Comparison of ENCODE assay signal across 8 cellular contexts in the genomic region with DNA sequence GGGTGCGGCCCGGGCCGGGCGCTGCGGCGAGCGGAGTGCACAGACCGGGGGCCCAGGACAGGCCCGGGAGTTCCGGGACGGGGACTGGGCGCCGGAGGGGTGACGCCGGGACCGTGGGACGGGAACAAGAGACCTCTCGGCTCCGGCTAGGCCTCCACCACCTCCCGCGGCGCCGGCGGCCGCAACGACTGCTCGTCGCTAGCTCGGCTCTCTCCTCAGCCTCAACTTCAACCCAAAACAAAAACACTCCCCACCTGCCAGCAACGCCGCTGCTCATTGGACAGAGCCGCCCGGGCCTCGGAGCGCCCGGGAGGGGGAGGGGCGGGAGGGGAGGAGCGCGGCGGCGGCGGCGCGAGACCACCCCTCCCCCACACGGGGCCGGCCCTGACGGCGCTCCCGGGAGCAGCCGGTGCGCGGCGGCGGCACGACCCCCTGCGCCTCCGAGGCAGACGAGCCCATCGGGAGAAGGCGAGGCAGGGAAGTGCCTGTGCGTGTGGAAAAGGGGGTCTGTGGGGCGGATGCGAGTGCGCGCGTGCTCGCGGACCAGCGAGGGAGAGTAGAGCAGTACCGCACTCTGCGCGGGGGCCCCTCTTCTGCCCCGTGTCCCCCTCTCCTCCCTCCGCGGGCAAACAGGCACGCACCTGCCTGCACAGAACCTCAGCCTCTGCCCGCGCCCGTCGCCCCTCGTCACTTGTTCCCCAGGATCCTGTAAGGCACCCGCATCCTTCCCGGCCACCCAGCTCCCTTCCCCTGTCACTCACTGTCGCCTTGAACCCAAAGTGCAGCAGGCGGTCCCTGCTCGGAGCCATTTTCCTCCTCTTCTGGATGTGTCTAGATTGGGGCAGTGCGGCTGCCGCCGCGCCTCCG. TPM values are rescaled to one million over a fixed set of nuclear protein-coding genes. Genes with fewer than 3 reads are reported as not detected.
A peak's percentile ranks its signal among the peaks of the same experiment; 100 is the strongest.
DNase-seq lines count a peak whose midpoint lies in the region; TF ChIP-seq lines count a peak whose summit lies in the region.

A gene with protein sequence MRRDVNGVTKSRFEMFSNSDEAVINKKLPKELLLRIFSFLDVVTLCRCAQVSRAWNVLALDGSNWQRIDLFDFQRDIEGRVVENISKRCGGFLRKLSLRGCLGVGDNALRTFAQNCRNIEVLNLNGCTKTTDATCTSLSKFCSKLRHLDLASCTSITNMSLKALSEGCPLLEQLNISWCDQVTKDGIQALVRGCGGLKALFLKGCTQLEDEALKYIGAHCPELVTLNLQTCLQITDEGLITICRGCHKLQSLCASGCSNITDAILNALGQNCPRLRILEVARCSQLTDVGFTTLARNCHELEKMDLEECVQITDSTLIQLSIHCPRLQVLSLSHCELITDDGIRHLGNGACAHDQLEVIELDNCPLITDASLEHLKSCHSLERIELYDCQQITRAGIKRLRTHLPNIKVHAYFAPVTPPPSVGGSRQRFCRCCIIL (minus strand): TSS at position 215 of the 867 bp plus-strand sequence. CDS start 224 bp downstream, outside the sequence.

- TF ChIP-seq CTCF in MM.1S (IDR thresholded peaks at IDR 0.05; ENCODE audit: low read length) (no peak), fibroblast of villous mesenchyme (IDR thresholded peaks at IDR 0.05; ENCODE audit: insufficient read depth, low read depth, low read length) (no peak), neural cell (IDR thresholded peaks at IDR 0.05; ENCODE audit: poor library complexity, severe bottlenecking) (peak; percentile 17)

- TF ChIP-seq RAD21 in neural cell (conservative IDR thresholded peaks at IDR 0.05), result peak; percentile 35

- H2AFZ ChIP-seq in MM.1S (ENCODE audit: low read length) (peak within 1 kb of the TSS; percentile 94), neural cell (ENCODE audit: low read depth, low read length) (peak within 1 kb of the TSS; percentile 88)

- H3K9me3 ChIP-seq in MM.1S (replicated peaks; ENCODE audit: insufficient read depth, low read length) (no peaks in the 10 kb centered on the region), neural cell (ENCODE audit: low read length) (no peaks in the 10 kb centered on the region)

- H3K27me3 ChIP-seq in H7 (ENCODE audit: control insufficient read depth, insufficient read depth, low read length) (peaks cover 4% of the 10 kb centered on the region; the same call in 1 of the 2 replicates), MM.1S (replicated peaks; ENCODE audit: insufficient read depth, low read length) (no peaks in the 10 kb centered on the region), neural cell (ENCODE audit: insufficient read depth, low read depth, low read length) (no peaks in the 10 kb centered on the region)

- H3K9me2 ChIP-seq in MM.1S (replicated peaks; ENCODE audit: insufficient read depth, low read length) (no peaks in the 10 kb centered on the region), neural cell (ENCODE audit: insufficient read depth, low read length) (no peaks in the 10 kb centered on the region)

- peaks cover 68% of the 10 kb centered on the region for H3K4me1 Mint-ChIP-seq in stimulated activated naive CD8-positive, alpha-beta T cell treated with anti-CD3 and anti-CD28 coated beads, Interleukin-15, Interleukin-2, amounts not matched to agents 100 ng/mL and 50 ng/mL, for 24 hours (ENCODE audit: low read depth)

- peaks cover 7% of the 10 kb centered on the region for H3K36me3 Mint-ChIP-seq in stimulated activated naive CD8-positive, alpha-beta T cell treated with anti-CD3 and anti-CD28 coated beads, Interleukin-15, Interleukin-2, amounts not matched to agents 100 ng/mL and 50 ng/mL, for 24 hours (ENCODE audit: low read depth)

- H3K79me2 ChIP-seq in MM.1S (ENCODE audit: low read length) (peaks cover 44% of the 10 kb centered on the region), neural cell (replicated peaks; ENCODE audit: insufficient read depth, low read length) (peaks cover 44% of the 10 kb centered on the region)

- no peaks in the 10 kb centered on the region for H3K9me3 Mint-ChIP-seq in stimulated activated naive CD8-positive, alpha-beta T cell treated with anti-CD3 and anti-CD28 coated beads, Interleukin-15, Interleukin-2, amounts not matched to agents 100 ng/mL and 50 ng/mL, for 24 hours

- peak within 1 kb of the TSS; percentile 97 for H3K27ac Mint-ChIP-seq in stimulated activated naive CD8-positive, alpha-beta T cell treated with anti-CD3 and anti-CD28 coated beads, Interleukin-15, Interleukin-2, amounts not matched to agents 100 ng/mL and 50 ng/mL, for 24 hours

- H3F3A ChIP-seq in MM.1S (ENCODE audit: insufficient read depth, low read length), result peaks cover 5% of the 10 kb centered on the region
- no peaks in the 10 kb centered on the region for H3F3A ChIP-seq in neural cell (ENCODE audit: insufficient read depth, low read length, poor library complexity, severe bottlenecking)

- H3K27ac ChIP-seq in MM.1S (ENCODE audit: low read length) (peak within 1 kb of the TSS; percentile 51; the same call in 1 of the 2 replicates), neural cell (ENCODE audit: low read length) (peak within 1 kb of the TSS; percentile 97)

- peaks cover 9% of the 10 kb centered on the region; the same call in 1 of the 2 replicates for H3K4me1 ChIP-seq in MM.1S (ENCODE audit: low read length)

- no peaks in the 10 kb centered on the region for H3K27me3 Mint-ChIP-seq in stimulated activated naive CD8-positive, alpha-beta T cell treated with anti-CD3 and anti-CD28 coated beads, Interleukin-15, Interleukin-2, amounts not matched to agents 100 ng/mL and 50 ng/mL, for 24 hours

- H3K4me2 ChIP-seq in MM.1S (ENCODE audit: low read depth, low read length) (peak within 1 kb of the TSS; percentile 91), neural cell (ENCODE audit: low read length) (peak within 1 kb of the TSS; percentile 66)

- peak within 1 kb of the TSS; percentile 87 for H3K9ac ChIP-seq in MM.1S (ENCODE audit: low read length)
- H3K9ac ChIP-seq in neural cell (ENCODE audit: low read length), result peak within 1 kb of the TSS; percentile 98

- peaks cover 3% of the 10 kb centered on the region for H3K36me3 ChIP-seq in H7 (replicated peaks; ENCODE audit: control insufficient read depth, insufficient read depth, low read length)
- H3K36me3 ChIP-seq in MM.1S (replicated peaks; ENCODE audit: insufficient read depth, low read length), result no peaks in the 10 kb centered on the region; the same call in 1 of the 2 replicates
- H3K36me3 ChIP-seq in neural cell (ENCODE audit: insufficient read depth, low read length), result no peaks in the 10 kb centered on the region

- peak; percentile 43 for TF ChIP-seq EP300 in neural cell (conservative IDR thresholded peaks at IDR 0.05; ENCODE audit: poor library complexity, severe bottlenecking)

- H3K4me3 Mint-ChIP-seq in stimulated activated naive CD8-positive, alpha-beta T cell treated with anti-CD3 and anti-CD28 coated beads, Interleukin-15, Interleukin-2, amounts not matched to agents 100 ng/mL and 50 ng/mL, for 24 hours, result peak within 1 kb of the TSS; percentile 95

- DNase-seq in EL (peak; percentile 90), H7 (peak; percentile 99), MM.1S (peak; percentile 92), SIG-M5 treated with dmso at 0.1 percent for 504 hours (lab: John Stamatoyannopoulos, UW; ENCODE audit: unreplicated experiment) (peak; percentile 83), activated gamma-delta T cell (lab: John Stamatoyannopoulos, UW) (peak; percentile 84), fibroblast of villous mesenchyme (ENCODE audit: low read depth) (peak; percentile 92)

- H4K20me1 ChIP-seq in MM.1S (ENCODE audit: insufficient read depth, low read length) (no peaks in the 10 kb centered on the region), neural cell (ENCODE audit: insufficient read depth) (no peaks in the 10 kb centered on the region)

- peak within 1 kb of the TSS; percentile 98 for H3K4me3 ChIP-seq in H7 (ENCODE audit: insufficient read depth, low read depth, low read length)
- peak within 1 kb of the TSS; percentile 97 for H3K4me3 ChIP-seq in MM.1S (ENCODE audit: low read length)
- H3K4me3 ChIP-seq in fibroblast of villous mesenchyme (ENCODE audit: low read depth, low read length), result peak within 1 kb of the TSS; percentile 84
- peak within 1 kb of the TSS; percentile 99 for H3K4me3 ChIP-seq in neural cell (ENCODE audit: low read length)

TF ChIP-seq in neural cell, 6 proteins besides CTCF, POLR2A, EP300 and RAD21:
- TF ChIP-seq REST (IDR thresholded peaks at IDR 0.05; ENCODE audit: borderline replicate concordance), result peak; percentile 32
- TF ChIP-seq TAF1 (IDR thresholded peaks at IDR 0.05; ENCODE audit: low read depth), result peak; percentile 33
- no peak for TF ChIP-seq EZH2 (IDR thresholded peaks at IDR 0.05; ENCODE audit: borderline replicate concordance, insufficient read depth, low read length, poor library complexity, severe bottlenecking)
- TF ChIP-seq POLR2AphosphoS5 (IDR thresholded peaks at IDR 0.05), result peak; percentile 84
- TF ChIP-seq SMC3 (conservative IDR thresholded peaks at IDR 0.05; ENCODE audit: poor library complexity), result no peak
- TF ChIP-seq MXI1 (conservative IDR thresholded peaks at IDR 0.05; ENCODE audit: poor library complexity, severe bottlenecking), result peak; percentile 73

RNA-seq across cellular contexts. Expression of the gene that starts here (rescaled TPM):
- total RNA-seq in H7 (2014; rRNA removed; shearing (Covaris generic)), result 5.7 and 7.7 TPM in 2 replicates
- 10.6 and 16.0 TPM in 2 replicates for total RNA-seq in fibroblast of villous mesenchyme
- polyA plus RNA-seq in neural cell, result 12.0 and 15.5 TPM in 2 replicates
- polyA minus RNA-seq in neural cell, result 30.7 and 48.7 TPM in 2 replicates

Comparison
In these comparisons a context has a peak if more than half of its experiments do, and no peak if none do; other contexts are left out.
1. Peak in every context shown above with its lines: DNase-seq, H3K4me3 ChIP-seq and H3K27ac ChIP-seq.